8 cellular contexts compared by ENCODE assay signal in genomic region chr21:43727571-43728466, GRCh38. TPM values are rescaled to one million over a fixed set of nuclear protein-coding genes. Genes with fewer than 3 reads are reported as not detected.
DNase-seq lines count a peak whose midpoint lies in the region; ATAC-seq and TF ChIP-seq lines count a peak whose summit lies in the region.

No MANE protein-coding gene starts in this region.

- H3K4me3 ChIP-seq in OCI-LY1 (ENCODE audit: low read depth, low read length, poor library complexity, severe bottlenecking) (peak overlapping the region; percentile 61), colonic mucosa (peak overlapping the region; percentile 28), uterus (peak overlapping the region; percentile 53 to 55)

- H3K27me3 ChIP-seq in OCI-LY1 (ENCODE audit: insufficient read depth, low read length) (no peaks in the 10 kb centered on the region), colonic mucosa (no peaks in the 10 kb centered on the region), uterus (no peaks in the 10 kb centered on the region)

- H3K36me3 ChIP-seq in OCI-LY1 (ENCODE audit: insufficient read depth, low read length), result peaks cover 8% of the 10 kb centered on the region
- no peaks in the 10 kb centered on the region for H3K36me3 ChIP-seq in colonic mucosa
- H3K36me3 ChIP-seq in uterus, result no peaks in the 10 kb centered on the region

- peaks cover 31% of the 10 kb centered on the region for H3K4me1 Mint-ChIP-seq in mesothelial cell of epicardium

- H3K9ac ChIP-seq in OCI-LY1 (ENCODE audit: low read length), result peak overlapping the region; percentile 73
- peak overlapping the region in 1 of 2 donors; percentile 48 for H3K9ac ChIP-seq in colonic mucosa (ENCODE audit: low read depth in 2 of 2, low read length in 2 of 2)

- H3F3A ChIP-seq in OCI-LY1 (ENCODE audit: insufficient read depth, low read length), result no peaks in the 10 kb centered on the region

- intact Hi-C loops in Right ventricle myocardium inferior (cut with DNase I), result loop anchor here (5.0 kb wide), 1 partner anchor 49 kb away; the partner anchor contains the start of gene CSTB
- intact Hi-C loops in cardiac septum (cut with DNase I), result no loop called here
- intact Hi-C loops in colonic mucosa (cut with DNase I), result no loop called here
- intact Hi-C loops in uterus (cut with DNase I; ENCODE audit: low total_unique reads), result no loop called here

- H4K20me1 ChIP-seq in OCI-LY1 (ENCODE audit: insufficient read depth, low read length), result no peaks in the 10 kb centered on the region

- H3K27me3 Mint-ChIP-seq in mesothelial cell of epicardium (ENCODE audit: low read depth), result no peaks in the 10 kb centered on the region

- peak overlapping the region; percentile 95 for H3K27ac Mint-ChIP-seq in mesothelial cell of epicardium

- no peaks in the 10 kb centered on the region for H3K9me3 Mint-ChIP-seq in mesothelial cell of epicardium

- H3K79me2 ChIP-seq in OCI-LY1 (ENCODE audit: insufficient read depth, low read length), result no peaks in the 10 kb centered on the region

- H3K4me2 ChIP-seq in OCI-LY1 (ENCODE audit: low read length), result peak overlapping the region; percentile 69

- H3K36me3 Mint-ChIP-seq in mesothelial cell of epicardium, result no peaks in the 10 kb centered on the region

- H3K9me2 ChIP-seq in OCI-LY1 (ENCODE audit: low read depth, low read length), result no peaks in the 10 kb centered on the region

- H3K9me3 ChIP-seq in OCI-LY1 (ENCODE audit: low read length) (no peaks in the 10 kb centered on the region), colonic mucosa (no peaks in the 10 kb centered on the region), uterus (no peaks in the 10 kb centered on the region)

- no peak overlapping the region for H2AFZ ChIP-seq in OCI-LY1 (ENCODE audit: low read length)

- peak; percentile 11 for ATAC-seq in Right ventricle myocardium inferior

- peak overlapping the region; percentile 53 for H3K27ac ChIP-seq in OCI-LY1 (ENCODE audit: low read depth, low read length, poor library complexity, severe bottlenecking)
- peak overlapping the region; percentile 69 for H3K27ac ChIP-seq in colonic mucosa
- peak overlapping the region; percentile 92 to 98 for H3K27ac ChIP-seq in uterus

- peak overlapping the region; percentile 79 for H3K4me3 Mint-ChIP-seq in mesothelial cell of epicardium

- no peak for TF ChIP-seq POLR2A in uterus (IDR thresholded peaks at IDR 0.05)

- DNase-seq in Right ventricle myocardium inferior (ENCODE audit: missing footprints) (no peak), cardiac septum (ENCODE audit: low spot score) (no peak), colonic mucosa (no peak), mesothelial cell of epicardium (ENCODE audit: low spot score in 2 of 2, unreplicated experiment in 2 of 2) (no peak), uterus (peak; percentile 53), cerebellum (ENCODE audit: low spot score) (no peak), NCI-H2029 (lab: John Stamatoyannopoulos, UW) (no peak)

- H3K4me1 ChIP-seq in OCI-LY1 (ENCODE audit: insufficient read depth, low read length, severe bottlenecking), result peaks cover 60% of the 10 kb centered on the region
- H3K4me1 ChIP-seq in colonic mucosa, result peaks cover 28% of the 10 kb centered on the region
- peaks cover 0 to 31% of the 10 kb centered on the region in 2 donors for H3K4me1 ChIP-seq in uterus

- TF ChIP-seq CTCF in OCI-LY1 (IDR thresholded peaks at IDR 0.05; ENCODE audit: low read length) (no peak; the same call in 1 of the 2 replicates), colonic mucosa (IDR thresholded peaks at IDR 0.05) (no peak), mesothelial cell of epicardium (IDR thresholded peaks at IDR 0.05; ENCODE audit: unreplicated experiment) (no peak), uterus (IDR thresholded peaks at IDR 0.05) (no peak)

RNA-seq across cellular contexts. Expression of gene PDXK, which starts 8.9 kb away (rescaled TPM):
- total RNA-seq in Right ventricle myocardium inferior (105 TPM), cardiac septum (56.9 TPM), colonic mucosa (100 to 1,000 TPM; 155 to 188 TPM), mesothelial cell of epicardium (79.6 to 86.2 TPM (median 81.1 TPM) in 3 replicates), uterus (10 to 100 TPM; 15.9 to 89.8 (median 49.8) TPM), cerebellum (24.2 TPM)

RNA-seq across cellular contexts. Expression of gene CSTB, which starts 48.3 kb away (rescaled TPM):
- total RNA-seq in Right ventricle myocardium inferior (44.1 TPM), cardiac septum (34.6 TPM), colonic mucosa (10 to 100 TPM; 67.5 to 86.6 TPM), mesothelial cell of epicardium (22.4 to 23.9 TPM (median 23.3 TPM) in 3 replicates), uterus (10 to 100 TPM in 1 of 4 donors, 1 to 10 TPM in 3; 2.0 to 31.2 (median 5.6) TPM), cerebellum (4.4 TPM)

Comparison
In these comparisons a context has a peak if more than half of its experiments do, and no peak if none do; other contexts are left out.
1. DNase-seq: peak in uterus (2 of 2); none in Right ventricle myocardium inferior (single experiment), cardiac septum (single experiment), colonic mucosa (single experiment), mesothelial cell of epicardium (0 of 2), cerebellum (single experiment) and NCI-H2029 (single experiment).
2. Peak in every context shown above with its lines, with median percentiles within 50 percentile points of each other: H3K27ac ChIP-seq and H3K4me3 ChIP-seq.